10 cellular contexts compared by ENCODE assay signal in genomic region chr12:116662612-116663144, GRCh38.
A peak's percentile ranks its signal among the peaks of the same experiment; 100 is the strongest.
DNase-seq lines count a peak whose midpoint lies in the region; ATAC-seq and TF ChIP-seq lines count a peak whose summit lies in the region.
"Had no signal": no experiment of that assay in that cellular context is flagged by ENCODE, and none has a peak within 500 bp of the region (broad histone marks: within the 10 kb centered on the region; RNA-seq: fewer than 3 reads in every experiment).

No MANE protein-coding gene starts in this region.

- no peaks in the 10 kb centered on the region for H3K9me3 ChIP-seq in psoas muscle
- H3K9me3 ChIP-seq: esophagus muscularis mucosa had no signal

- no peak overlapping the region for H3K4me3 ChIP-seq in psoas muscle
- H3K4me3 ChIP-seq: esophagus muscularis mucosa had no signal

- H3K9me3 Mint-ChIP-seq in chondrocyte (ENCODE audit: low read depth) (no peaks in the 10 kb centered on the region), neural crest cell (no peaks in the 10 kb centered on the region)
- no peaks in the 10 kb centered on the region for H3K9me3 Mint-ChIP-seq in activated T-helper 2 cell treated with anti-CD3 and anti-CD28 coated beads, Interferon-gamma antibody, Interleukin-2, Interleukin-4, amounts not matched to agents 10 μg/mL and 5 μg/mL and 100 μg/mL, durations not matched to agents 14 hours and 24 hours and 36 hours

- no peaks in the 10 kb centered on the region for H3K27me3 Mint-ChIP-seq in chondrocyte (ENCODE audit: low read depth)
- H3K27me3 Mint-ChIP-seq in neural crest cell (ENCODE audit: low read depth): no peaks in the 10 kb centered on the region
- H3K27me3 Mint-ChIP-seq in activated T-helper 2 cell treated with anti-CD3 and anti-CD28 coated beads, Interferon-gamma antibody, Interleukin-2, Interleukin-4, amounts not matched to agents 10 μg/mL and 5 μg/mL and 100 μg/mL, durations not matched to agents 14 hours and 24 hours and 36 hours (ENCODE audit: low read depth): peaks cover 20% of the 10 kb centered on the region

- H3K36me3 ChIP-seq in psoas muscle (ENCODE audit: insufficient read depth in 1 of 2, low read depth in 1 of 2): no peaks in the 10 kb centered on the region
- H3K36me3 ChIP-seq: esophagus muscularis mucosa had no signal

- peak; percentile 91 for DNase-seq in DMS53 (lab: John Stamatoyannopoulos, UW)
- peak; percentile 73 for DNase-seq in NCI-H2171 treated with DMSO at 0.1 percent for 48 hours (lab: John Stamatoyannopoulos, UW)
- no peak for DNase-seq in chondrocyte (ENCODE audit: low spot score)
- DNase-seq in neural crest cell (ENCODE audit: low read depth, low spot score): peak; percentile 52
- DNase-seq in psoas muscle: no peak
- DNase-seq in activated T-helper 2 cell treated with anti-CD3 and anti-CD28 coated beads, Interferon-gamma antibody, Interleukin-2, Interleukin-4, amounts not matched to agents 10 μg/mL and 5 μg/mL and 100 μg/mL, durations not matched to agents 14 hours and 24 hours and 36 hours (ENCODE audit: low spot score): no peak
- no peak for DNase-seq in GM20000 (ENCODE audit: low spot score)
- DNase-seq in cerebellar cortex (ENCODE audit: low spot score): no peak
- DNase-seq: activated CD8-positive, alpha-beta memory T cell treated with anti-CD3 and anti-CD28 coated beads for 24 hours had no signal

- H3K4me1 ChIP-seq in psoas muscle: peaks cover 8% of the 10 kb centered on the region

- ATAC-seq in psoas muscle: no peak

- intact Hi-C loops in psoas muscle (cut with DNase I): loop anchor here in 1 of 2 donors (5.0 kb wide), 1 partner anchor 40 kb away; no protein-coding TSS in a partner anchor
- intact Hi-C loops in activated T-helper 2 cell treated with anti-CD3 and anti-CD28 coated beads, Interferon-gamma antibody, Interleukin-2, Interleukin-4, amounts not matched to agents 10 μg/mL and 5 μg/mL and 100 μg/mL, durations not matched to agents 14 hours and 24 hours and 36 hours (cut with micrococcal nuclease): no loop called here

- peaks cover 39% of the 10 kb centered on the region for H3K4me1 Mint-ChIP-seq in chondrocyte (ENCODE audit: low read depth)
- H3K4me1 Mint-ChIP-seq in neural crest cell: peaks cover 53% of the 10 kb centered on the region
- no peaks in the 10 kb centered on the region for H3K4me1 Mint-ChIP-seq in activated T-helper 2 cell treated with anti-CD3 and anti-CD28 coated beads, Interferon-gamma antibody, Interleukin-2, Interleukin-4, amounts not matched to agents 10 μg/mL and 5 μg/mL and 100 μg/mL, durations not matched to agents 14 hours and 24 hours and 36 hours (ENCODE audit: low read depth)

- TF ChIP-seq CTCF in chondrocyte (IDR thresholded peaks at IDR 0.05) (peak; percentile 47), neural crest cell (conservative IDR thresholded peaks at IDR 0.05) (no peak), psoas muscle (IDR thresholded peaks at IDR 0.05) (no peak), GM20000 (IDR thresholded peaks at IDR 0.05; ENCODE audit: extremely low read depth, missing control alignments) (no peak)

- peak overlapping the region; percentile 25 for H3K4me3 Mint-ChIP-seq in chondrocyte (ENCODE audit: unreplicated experiment)
- peak overlapping the region; percentile 64 for H3K4me3 Mint-ChIP-seq in neural crest cell
- no peak overlapping the region for H3K4me3 Mint-ChIP-seq in activated T-helper 2 cell treated with anti-CD3 and anti-CD28 coated beads, Interferon-gamma antibody, Interleukin-2, Interleukin-4, amounts not matched to agents 10 μg/mL and 5 μg/mL and 100 μg/mL, durations not matched to agents 14 hours and 24 hours and 36 hours (ENCODE audit: low read depth)

- H3K27ac Mint-ChIP-seq in chondrocyte (ENCODE audit: unreplicated experiment): no peak overlapping the region
- peak overlapping the region; percentile 96 for H3K27ac Mint-ChIP-seq in neural crest cell (ENCODE audit: unreplicated experiment)
- H3K27ac Mint-ChIP-seq in activated T-helper 2 cell treated with anti-CD3 and anti-CD28 coated beads, Interferon-gamma antibody, Interleukin-2, Interleukin-4, amounts not matched to agents 10 μg/mL and 5 μg/mL and 100 μg/mL, durations not matched to agents 14 hours and 24 hours and 36 hours: no peak overlapping the region

- H3K27me3 ChIP-seq in psoas muscle (ENCODE audit: insufficient read depth in 3 of 3, low read length in 2 of 3): no peaks in the 10 kb centered on the region
- H3K27me3 ChIP-seq: esophagus muscularis mucosa had no signal

- WGBS in psoas muscle, 3 donors: 22 to 53% (median 29%) methylated on average over 20 to 21 of the region's 21 CpGs

- H3K27ac ChIP-seq in psoas muscle: no peak overlapping the region
- H3K27ac ChIP-seq: esophagus muscularis mucosa had no signal

- H3K36me3 Mint-ChIP-seq in chondrocyte (ENCODE audit: low read depth) (no peaks in the 10 kb centered on the region), neural crest cell (ENCODE audit: low read depth) (no peaks in the 10 kb centered on the region)
- H3K36me3 Mint-ChIP-seq in activated T-helper 2 cell treated with anti-CD3 and anti-CD28 coated beads, Interferon-gamma antibody, Interleukin-2, Interleukin-4, amounts not matched to agents 10 μg/mL and 5 μg/mL and 100 μg/mL, durations not matched to agents 14 hours and 24 hours and 36 hours (ENCODE audit: low read depth): no peaks in the 10 kb centered on the region

Comparison
In these comparisons a context has a peak if more than half of its experiments do, and no peak if none do; other contexts are left out.
1. DNase-seq: peak in DMS53 (single experiment), NCI-H2171 treated with DMSO at 0.1 percent for 48 hours (single experiment) and neural crest cell (single experiment); none in chondrocyte (single experiment), psoas muscle (0 of 2), activated T-helper 2 cell treated with anti-CD3 and anti-CD28 coated beads, Interferon-gamma antibody, Interleukin-2, Interleukin-4, amounts not matched to agents 10 μg/mL and 5 μg/mL and 100 μg/mL, durations not matched to agents 14 hours and 24 hours and 36 hours (single experiment), GM20000 (single experiment) and cerebellar cortex (single experiment).